Comparison of ENCODE assay signal across 2 cellular contexts in the genomic region with DNA sequence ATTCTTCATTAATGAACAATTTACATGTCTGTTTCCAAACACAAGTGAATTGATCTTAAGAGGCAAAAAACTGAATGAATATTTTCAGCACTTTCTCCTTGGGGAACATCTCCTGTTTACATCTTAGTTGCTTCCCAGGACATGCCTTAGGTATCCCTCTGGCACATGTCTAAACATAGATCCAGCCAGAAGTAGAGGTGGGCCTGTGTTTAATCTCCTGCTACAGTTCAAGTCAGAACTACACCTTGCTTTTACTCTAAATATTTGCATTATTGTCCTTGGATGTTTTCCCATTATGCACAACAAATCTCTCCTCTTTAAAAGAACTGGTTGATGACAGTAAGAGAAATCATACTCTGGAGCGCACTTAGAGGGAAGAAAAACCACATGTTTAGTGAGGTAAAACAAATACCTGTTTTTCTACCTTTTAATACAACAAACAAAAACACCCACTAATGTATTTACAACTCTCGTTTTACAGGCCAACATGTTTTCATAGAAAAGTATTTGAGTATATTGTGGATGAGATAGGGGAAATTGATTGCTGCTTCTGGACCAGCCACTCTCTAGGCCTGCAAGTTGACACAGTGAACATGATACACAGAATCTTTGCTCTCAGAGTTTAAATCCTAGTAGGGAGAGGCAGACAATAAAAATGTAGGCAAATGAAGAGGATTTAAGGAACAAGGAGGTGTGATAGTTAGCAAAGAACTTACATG.
TF ChIP-seq lines count a peak whose summit lies in the region.

No MANE protein-coding gene starts in this region.

TF ChIP-seq in HepG2, 621 proteins besides CTCF, POLR2A, EP300 and RAD21 (continues in another document):
- TF ChIP-seq PAXIP1 (CRISPR knock-in tag; conservative IDR thresholded peaks at IDR 0.05) (peak; percentile 73), IKZF4 (CRISPR knock-in tag; IDR thresholded peaks at IDR 0.05; ENCODE audit: borderline replicate concordance, low read depth, not compliant biosample characterization) (no peak), SMYD3 (CRISPR knock-in tag; IDR thresholded peaks at IDR 0.05) (no peak), ZBTB44 (CRISPR knock-in tag; IDR thresholded peaks at IDR 0.05) (no peak), ZNF768 (CRISPR knock-in tag; IDR thresholded peaks at IDR 0.05) (no peak), POLR2AphosphoS5 (IDR thresholded peaks at IDR 0.05; ENCODE audit: low read depth, low read length) (no peak), ZSCAN30 (CRISPR knock-in tag; IDR thresholded peaks at IDR 0.05) (no peak), FOXA3 (CRISPR knock-in tag; IDR thresholded peaks at IDR 0.05) (peak; percentile 33; the same call in 1 of the 2 replicates), ZMYM2 (CRISPR knock-in tag; IDR thresholded peaks at IDR 0.05) (no peak), NFRKB (IDR thresholded peaks at IDR 0.05) (no peak), BORCS8-MEF2B (CRISPR knock-in tag; IDR thresholded peaks at IDR 0.05) (no peak), ZSCAN31 (CRISPR knock-in tag; IDR thresholded peaks at IDR 0.05; ENCODE audit: low read depth) (no peak), PHF8 (CRISPR knock-in tag; IDR thresholded peaks at IDR 0.05) (0 out of 2 replicates have a peak, but pooled peaks have one; percentile 24), CREB3 (CRISPR knock-in tag; IDR thresholded peaks at IDR 0.05) (no peak), ZNF691 (CRISPR knock-in tag; IDR thresholded peaks at IDR 0.05; ENCODE audit: borderline replicate concordance, low read depth) (no peak), ZFX (CRISPR knock-in tag; IDR thresholded peaks at IDR 0.05; ENCODE audit: low read depth) (peak; percentile 63), KAT8 (CRISPR knock-in tag; IDR thresholded peaks at IDR 0.05) (peak; percentile 25; the same call in 1 of the 2 replicates), RFXANK (CRISPR knock-in tag; IDR thresholded peaks at IDR 0.05) (no peak), LBX2 (CRISPR knock-in tag; IDR thresholded peaks at IDR 0.05; ENCODE audit: borderline replicate concordance) (no peak), ZNF549 (CRISPR knock-in tag; IDR thresholded peaks at IDR 0.05) (no peak), E2F1 (CRISPR knock-in tag; IDR thresholded peaks at IDR 0.05) (no peak), ETV6 (CRISPR knock-in tag; conservative IDR thresholded peaks at IDR 0.05) (no peak)

TF ChIP-seq in HEK293T, 16 proteins besides CTCF, POLR2A, EP300 and RAD21:
- no peak for TF ChIP-seq TARDBP (IDR thresholded peaks at IDR 0.05)
- no peak for TF ChIP-seq L3MBTL2 (conservative IDR thresholded peaks at IDR 0.05)
- TF ChIP-seq LEF1 (IDR thresholded peaks at IDR 0.05; ENCODE audit: borderline replicate concordance), result no peak
- no peak for TF ChIP-seq SUZ12 (IDR thresholded peaks at IDR 0.05)
